Comparison of ENCODE assay signal across 8 cellular contexts in the genomic region with DNA sequence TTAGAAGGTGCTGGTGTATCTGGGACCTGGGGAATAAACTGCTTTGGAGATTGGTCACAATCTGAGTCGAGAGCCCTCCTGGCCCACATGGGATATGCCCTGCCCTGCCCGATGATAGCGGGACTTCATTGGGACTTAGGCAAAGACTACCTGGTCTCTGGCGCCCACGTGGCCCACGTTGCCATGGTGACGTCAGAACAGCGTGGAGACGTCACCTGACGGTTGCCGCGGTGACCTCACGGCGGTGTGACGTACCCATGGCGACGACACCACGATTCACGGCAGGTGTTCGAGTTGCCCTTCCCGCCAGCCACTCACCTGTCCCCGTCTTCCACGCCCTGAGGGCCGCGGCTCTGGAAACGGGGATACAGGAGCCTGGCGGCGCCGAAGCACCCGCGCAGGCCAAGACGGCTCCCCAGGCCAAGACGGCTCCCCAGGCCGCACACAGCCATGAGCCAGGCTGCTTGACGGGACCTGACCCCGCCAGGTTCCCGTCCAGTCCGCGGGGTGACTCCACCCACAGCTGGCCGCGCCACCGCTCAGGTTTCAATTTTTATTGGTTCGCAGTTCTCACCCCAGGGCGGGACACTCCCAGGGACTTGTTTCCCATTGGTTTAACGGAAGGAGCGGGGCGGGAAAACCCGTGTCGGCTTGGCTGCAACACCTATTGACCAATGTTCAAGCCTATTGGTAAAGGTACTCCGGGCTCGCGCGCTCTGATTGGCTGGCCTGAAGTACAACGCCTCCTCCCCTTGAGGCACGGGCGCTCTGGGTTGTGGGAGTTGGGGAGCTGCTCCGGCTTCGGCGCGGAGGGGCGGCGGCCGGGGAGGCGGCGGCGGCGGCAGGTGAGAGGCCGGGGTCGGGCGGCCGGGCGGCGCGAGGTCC.
DNase-seq lines count a peak whose midpoint lies in the region; ATAC-seq and TF ChIP-seq lines count a peak whose summit lies in the region.

A gene (minus strand): TSS at position 476 of the 885 bp plus-strand sequence. CDS start 24 bp downstream, at position 452.
A gene (plus strand): TSS at position 766 of the 885 bp plus-strand sequence. CDS start 1,029 bp downstream, outside the sequence.

- H3K4me1 Mint-ChIP-seq in central memory CD8-positive, alpha-beta T cell: peaks cover 27% of the 10 kb centered on the region

- no peaks in the 10 kb centered on the region for H3K27me3 Mint-ChIP-seq in central memory CD8-positive, alpha-beta T cell

- peak within 1 kb of the TSS; percentile 51 for H3K4me3 ChIP-seq in AG09309 (ENCODE audit: control insufficient read depth, low read depth, low read length)

- H3K27ac Mint-ChIP-seq in central memory CD8-positive, alpha-beta T cell (ENCODE audit: low read depth): peak within 1 kb of the TSS; percentile 97

- H3K9me3 Mint-ChIP-seq in central memory CD8-positive, alpha-beta T cell: no peaks in the 10 kb centered on the region

- ATAC-seq in GM19025 (IDR thresholded peaks at IDR 0.05; ENCODE audit: low read depth, unreplicated experiment) (peak; percentile 97), HG03342 (IDR thresholded peaks at IDR 0.05; ENCODE audit: unreplicated experiment) (peak; percentile 94)
- ATAC-seq in central memory CD8-positive, alpha-beta T cell (replicated peaks; ENCODE audit: extremely low read depth, poor library complexity, severe bottlenecking): peak; percentile 95

- no peak for TF ChIP-seq CTCF in AG09309 (IDR thresholded peaks at IDR 0.05; ENCODE audit: control insufficient read depth, insufficient read depth, low read depth, low read length, missing control alignments)

- DNase-seq in AG09309 (ENCODE audit: low read depth) (peak; percentile 96), NCI-H446 (lab: John Stamatoyannopoulos, UW) (peak; percentile 95 to 99), iris pigment epithelial cell (ENCODE audit: low read depth) (peak; percentile 100)
- peak; percentile 99 for DNase-seq in activated CD4-positive, CD25-positive, alpha-beta regulatory T cell treated with anti-CD3 and anti-CD28 coated beads, Interleukin-2, amount 50 U/mL, for 16 hours (ENCODE audit: low read depth, low spot score)
- DNase-seq in central memory CD8-positive, alpha-beta T cell (ENCODE audit: low spot score in 2 of 2): peak; percentile 95 to 98
- DNase-seq in stimulated activated CD4-positive, alpha-beta T cell treated with anti-CD3 and anti-CD28 coated beads, Interleukin-12 subunit alpha, Interleukin-12 subunit beta, amount 100 ng/mL, for 24 hours (ENCODE audit: low read depth in 2 of 2): peak; percentile 97

- H3K4me3 Mint-ChIP-seq in central memory CD8-positive, alpha-beta T cell: peak within 1 kb of the TSS; percentile 95

- H3K36me3 Mint-ChIP-seq in central memory CD8-positive, alpha-beta T cell (ENCODE audit: insufficient read depth): peaks cover 19% of the 10 kb centered on the region

Comparison
In these comparisons a context has a peak if more than half of its experiments do, and no peak if none do; other contexts are left out.
1. Peak in every context shown above with its lines: DNase-seq, ATAC-seq and H3K4me3 ChIP-seq.